ENCODE assay signal across 8 cellular contexts in genomic region chr19:40717880-40718773, GRCh38. TPM values are rescaled to one million over a fixed set of nuclear protein-coding genes. Genes with fewer than 3 reads are reported as not detected.
DNase-seq lines count a peak whose midpoint lies in the region; ATAC-seq and TF ChIP-seq lines count a peak whose summit lies in the region.

No MANE protein-coding gene starts in this region.

- TF ChIP-seq CTCF in HEK293 (tag by site-specific recombination; IDR thresholded peaks at IDR 0.05) (no peak), VCaP (conservative IDR thresholded peaks at IDR 0.05) (no peak), fibroblast of villous mesenchyme (IDR thresholded peaks at IDR 0.05; ENCODE audit: insufficient read depth, low read depth, low read length) (no peak), progenitor cell of endocrine pancreas (IDR thresholded peaks at IDR 0.05; ENCODE audit: unreplicated experiment) (no peak)

- peak overlapping the region; percentile 86 for H3K27ac ChIP-seq in HEK293 (ENCODE audit: extremely low read depth, low read depth, low read length)
- H3K27ac ChIP-seq in VCaP: peak overlapping the region; percentile 94

- H3K9me3 Mint-ChIP-seq in progenitor cell of endocrine pancreas (ENCODE audit: low read depth): no peaks in the 10 kb centered on the region

- H3K4me3 ChIP-seq in HEK293 (ENCODE audit: low read depth, low read length): peak overlapping the region; percentile 60
- H3K4me3 ChIP-seq in fibroblast of villous mesenchyme (ENCODE audit: low read depth, low read length): peak overlapping the region; percentile 65

- H3K4me1 ChIP-seq in HEK293 (ENCODE audit: control insufficient read depth, insufficient read depth, low read length): peaks cover 47% of the 10 kb centered on the region

- H3K27me3 Mint-ChIP-seq in progenitor cell of endocrine pancreas: no peaks in the 10 kb centered on the region

- peak; percentile 47 for DNase-seq in fibroblast of villous mesenchyme (ENCODE audit: low read depth)
- no peak for DNase-seq in progenitor cell of endocrine pancreas (ENCODE audit: low spot score, unreplicated experiment)
- DNase-seq in pons (ENCODE audit: low spot score): no peak
- DNase-seq in Kasumi-1 (lab: John Stamatoyannopoulos, UW): no peak

- peaks cover 42% of the 10 kb centered on the region for H3K4me1 Mint-ChIP-seq in progenitor cell of endocrine pancreas (ENCODE audit: low read depth)

- H3K27ac Mint-ChIP-seq in progenitor cell of endocrine pancreas: peak overlapping the region; percentile 98

- POLR2A ChIA-PET in HEK293 (lab: Yijun Ruan, JAX): interaction anchor here (0.6 to 2.4 kb wide), 18 partner anchors 10 to 545 kb away, joined by 3 to 49 read pairs (median 6); partner anchors contain the start of genes ACTMAP, HNRNPUL1, NUMBL and RAB4B

- H3K4me3 Mint-ChIP-seq in progenitor cell of endocrine pancreas (ENCODE audit: low read depth): peak overlapping the region; percentile 89

- CTCF ChIA-PET in HEK293 (lab: Yijun Ruan, JAX): interaction anchor here (0.6 to 1.4 kb wide), 4 partner anchors 24 to 148 kb away, joined by 3 to 9 read pairs (median 4); no protein-coding TSS in a partner anchor

- H3K36me3 ChIP-seq in HEK293 (ENCODE audit: control insufficient read depth in 2 of 2, insufficient read depth in 1 of 2, low read length in 2 of 2): peaks cover 16 to 44% of the 10 kb centered on the region in 2 experiments

- H3K9me3 ChIP-seq in HEK293 (ENCODE audit: control insufficient read depth, insufficient read depth, low read depth, low read length): no peaks in the 10 kb centered on the region

- H3K36me3 Mint-ChIP-seq in progenitor cell of endocrine pancreas (ENCODE audit: insufficient read depth): peaks cover 11% of the 10 kb centered on the region

- no peak for ATAC-seq in GM18861 (IDR thresholded peaks at IDR 0.05; ENCODE audit: unreplicated experiment)
- ATAC-seq in HG03442 (IDR thresholded peaks at IDR 0.05; ENCODE audit: unreplicated experiment): no peak

TF ChIP-seq in HEK293, 187 proteins besides CTCF, POLR2A, EP300 and RAD21 (continues in another document):
- TF ChIP-seq TCF7L2 (IDR thresholded peaks at IDR 0.05; ENCODE audit: borderline replicate concordance, low read depth, low read length) (no peak), GLI2 (tag by site-specific recombination; IDR thresholded peaks at IDR 0.05; ENCODE audit: borderline replicate concordance, low read depth) (no peak), ZNF148 (tag by site-specific recombination; IDR thresholded peaks at IDR 0.05; ENCODE audit: borderline replicate concordance) (0 out of 2 replicates have a peak, but pooled peaks have one; percentile 11), ZBTB10 (tag by site-specific recombination; IDR thresholded peaks at IDR 0.05) (peak; percentile 59; the same call in 1 of the 2 replicates), ZSCAN16 (tag by site-specific recombination; IDR thresholded peaks at IDR 0.05) (0 out of 2 replicates have a peak, but pooled peaks have one; percentile 34)
- TF ChIP-seq, protein P1, sequence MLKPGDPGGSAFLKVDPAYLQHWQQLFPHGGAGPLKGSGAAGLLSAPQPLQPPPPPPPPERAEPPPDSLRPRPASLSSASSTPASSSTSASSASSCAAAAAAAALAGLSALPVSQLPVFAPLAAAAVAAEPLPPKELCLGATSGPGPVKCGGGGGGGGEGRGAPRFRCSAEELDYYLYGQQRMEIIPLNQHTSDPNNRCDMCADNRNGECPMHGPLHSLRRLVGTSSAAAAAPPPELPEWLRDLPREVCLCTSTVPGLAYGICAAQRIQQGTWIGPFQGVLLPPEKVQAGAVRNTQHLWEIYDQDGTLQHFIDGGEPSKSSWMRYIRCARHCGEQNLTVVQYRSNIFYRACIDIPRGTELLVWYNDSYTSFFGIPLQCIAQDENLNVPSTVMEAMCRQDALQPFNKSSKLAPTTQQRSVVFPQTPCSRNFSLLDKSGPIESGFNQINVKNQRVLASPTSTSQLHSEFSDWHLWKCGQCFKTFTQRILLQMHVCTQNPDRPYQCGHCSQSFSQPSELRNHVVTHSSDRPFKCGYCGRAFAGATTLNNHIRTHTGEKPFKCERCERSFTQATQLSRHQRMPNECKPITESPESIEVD (tag by site-specific recombination; IDR thresholded peaks at IDR 0.05): no peak
- TF ChIP-seq, protein P2, sequence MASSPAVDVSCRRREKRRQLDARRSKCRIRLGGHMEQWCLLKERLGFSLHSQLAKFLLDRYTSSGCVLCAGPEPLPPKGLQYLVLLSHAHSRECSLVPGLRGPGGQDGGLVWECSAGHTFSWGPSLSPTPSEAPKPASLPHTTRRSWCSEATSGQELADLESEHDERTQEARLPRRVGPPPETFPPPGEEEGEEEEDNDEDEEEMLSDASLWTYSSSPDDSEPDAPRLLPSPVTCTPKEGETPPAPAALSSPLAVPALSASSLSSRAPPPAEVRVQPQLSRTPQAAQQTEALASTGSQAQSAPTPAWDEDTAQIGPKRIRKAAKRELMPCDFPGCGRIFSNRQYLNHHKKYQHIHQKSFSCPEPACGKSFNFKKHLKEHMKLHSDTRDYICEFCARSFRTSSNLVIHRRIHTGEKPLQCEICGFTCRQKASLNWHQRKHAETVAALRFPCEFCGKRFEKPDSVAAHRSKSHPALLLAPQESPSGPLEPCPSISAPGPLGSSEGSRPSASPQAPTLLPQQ (tag by site-specific recombination; IDR thresholded peaks at IDR 0.05): peak; percentile 83

RNA-seq across cellular contexts. Expression of gene ITPKC, which starts 1.2 kb away (rescaled TPM):
- total RNA-seq in fibroblast of villous mesenchyme: 14.5 and 16.8 TPM in 2 replicates
- total RNA-seq in progenitor cell of endocrine pancreas: 20.1 and 20.7 TPM in 2 replicates

RNA-seq across cellular contexts. Expression of gene COQ8B, which starts 1.4 kb away (rescaled TPM):
- total RNA-seq in fibroblast of villous mesenchyme (25.8 and 32.0 TPM in 2 replicates), progenitor cell of endocrine pancreas (55.8 and 58.6 TPM in 2 replicates)

RNA-seq across cellular contexts. Expression of gene NUMBL, which starts 27.7 kb away (rescaled TPM):
- 13.8 and 34.1 TPM in 2 replicates for total RNA-seq in fibroblast of villous mesenchyme
- 14.6 and 20.9 TPM in 2 replicates for total RNA-seq in progenitor cell of endocrine pancreas

RNA-seq across cellular contexts. Expression of gene ACTMAP, which starts 32.1 kb away (rescaled TPM):
- 0.64 and 0.86 TPM in 2 replicates for total RNA-seq in fibroblast of villous mesenchyme
- total RNA-seq in progenitor cell of endocrine pancreas: 21.1 and 22.5 TPM in 2 replicates

RNA-seq across cellular contexts. Expression of gene SNRPA, which starts 32.9 kb away (rescaled TPM):
- 34.1 and 36.1 TPM in 2 replicates for total RNA-seq in fibroblast of villous mesenchyme
- 111 and 126 TPM in 2 replicates for total RNA-seq in progenitor cell of endocrine pancreas
